Comparison of ENCODE assay signal across 1 cellular context in genomic region chr2:1969701-1970015, GRCh38.
TF ChIP-seq lines count a peak whose summit lies in the region.

No MANE protein-coding gene starts in this region.

TF ChIP-seq in H1, 55 proteins besides CTCF, POLR2A, EP300 and RAD21 (continued from another document):
- TF ChIP-seq BRCA1 (IDR thresholded peaks at IDR 0.05; ENCODE audit: low read depth, low read length) (no peak), TBP (IDR thresholded peaks at IDR 0.05; ENCODE audit: low read depth, low read length) (no peak)
